Comparison of ENCODE assay signal across 28 cellular contexts in genomic region chr5:78019747-78020146, GRCh38.
"Had no signal": no experiment of that assay in that cellular context is flagged by ENCODE, and none has a peak within 500 bp of the region (broad histone marks: within the 10 kb centered on the region; RNA-seq: fewer than 3 reads in every experiment).

No MANE protein-coding gene starts in this region.

- H3K27me3 ChIP-seq: ovary, spleen, suprapubic skin, testis, tibial artery, transverse colon, upper lobe of right lung, uterus had no signal

- ATAC-seq: natural killer cell; psoas muscle; right cardiac atrium; sciatic nerve; stimulated activated memory B cell treated with anti-CD40 and anti-IgM and Interleukin-4, amounts not matched to agents 10 μg/mL and 1 μg/mL and 100 μg/mL, for 72 hours; stimulated activated naive CD8-positive, alpha-beta T cell treated with anti-CD3 and anti-CD28 coated beads, Interleukin-15, amount 100 ng/mL, for 72 hours; stimulated activated naive CD8-positive, alpha-beta T cell treated with anti-CD3 and anti-CD28 coated beads, Interleukin-15, Interleukin-2, amounts not matched to agents 100 U/mL and 50 U/mL, for 24 hours; upper lobe of right lung had no signal

- H3K4me3 ChIP-seq: neural progenitor cell, ovary, psoas muscle, skin epidermis, smooth muscle cell, spleen, suprapubic skin, testis, tibial artery, transverse colon, upper lobe of right lung, uterus had no signal

- H3K36me3 ChIP-seq: neural progenitor cell, ovary, tibial artery, transverse colon, upper lobe of right lung, uterus had no signal

- H3K4me1 ChIP-seq: parathyroid adenoma, psoas muscle, spleen, suprapubic skin, testis, transverse colon, upper lobe of right lung, uterus had no signal

- H3K4me2 ChIP-seq: neural progenitor cell, smooth muscle cell had no signal

- DNase-seq: natural killer cell; occipital lobe; ovary; posterior cingulate gyrus; psoas muscle; right cardiac atrium; spleen; stimulated activated CD4-positive, alpha-beta T cell treated with anti-CD3 and anti-CD28 coated beads, Interleukin-12 subunit alpha, Interleukin-12 subunit beta, amount 100 ng/mL, for 4 hours; stimulated activated CD4-positive, alpha-beta T cell treated with anti-CD3 and anti-CD28 coated beads, Interleukin-1b, Interleukin-23, amount 100 ng/mL, for 48 hours; stimulated activated CD4-positive, alpha-beta T cell treated with anti-CD3 and anti-CD28 coated beads, Interleukin-4, amount 100 ng/mL, for 1 hour; stimulated activated CD4-positive, alpha-beta T cell treated with anti-CD3 and anti-CD28 coated beads, Interleukin-4, amount 100 ng/mL, for 4 hours; stimulated activated CD8-positive, alpha-beta memory T cell treated with anti-CD3 and anti-CD28 coated beads, Interleukin-4, amount 100 ng/mL, for 48 hours; stimulated activated naive CD4-positive, alpha-beta T cell; stimulated activated naive CD8-positive, alpha-beta T cell treated with anti-CD3 and anti-CD28 coated beads, Interleukin-15, amount 100 ng/mL, for 72 hours; stimulated activated naive CD8-positive, alpha-beta T cell treated with anti-CD3 and anti-CD28 coated beads, Interleukin-15, Interleukin-2, amounts not matched to agents 100 U/mL and 50 U/mL, for 24 hours; substantia nigra; testis; tibial artery; transverse colon; upper lobe of right lung; uterus had no signal

- H3K27ac ChIP-seq: neural progenitor cell, ovary, parathyroid adenoma, psoas muscle, skin epidermis, spleen, suprapubic skin, testis, tibial artery, transverse colon, upper lobe of right lung, uterus had no signal

- H3K79me2 ChIP-seq: parathyroid adenoma had no signal

- H3K9me3 ChIP-seq: ovary, psoas muscle, spleen, suprapubic skin, testis, tibial artery, transverse colon, upper lobe of right lung, uterus had no signal

- H2AFZ ChIP-seq: neural progenitor cell, parathyroid adenoma had no signal

- H3K9ac ChIP-seq: neural progenitor cell, parathyroid adenoma had no signal
